ENCODE assay signal across 36 cellular contexts in the genomic region with DNA sequence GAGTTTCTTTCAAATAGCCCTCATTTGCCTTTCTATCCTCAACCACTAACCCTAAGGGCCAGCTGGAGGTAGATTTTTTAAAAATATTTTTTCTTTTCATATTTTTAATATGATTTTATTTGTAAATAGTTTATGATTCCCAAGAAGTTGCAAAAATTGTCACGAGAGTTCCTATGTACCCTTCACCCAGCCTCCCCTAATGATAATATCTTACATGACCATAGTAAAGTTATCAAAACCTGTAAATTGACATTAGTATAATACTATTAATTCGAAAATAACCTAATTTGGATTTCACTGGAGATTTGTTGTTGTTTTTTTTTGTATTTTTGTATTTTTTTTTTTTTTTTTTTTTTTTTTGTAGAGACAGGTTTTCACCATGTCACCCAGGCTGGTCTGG.
A peak's percentile ranks its signal among the peaks of the same experiment; 100 is the strongest.
DNase-seq lines count a peak whose midpoint lies in the region; ATAC-seq, FAIRE-seq and TF ChIP-seq lines count a peak whose summit lies in the region.
"Had no signal": no experiment of that assay in that cellular context is flagged by ENCODE, and none has a peak within 500 bp of the region (broad histone marks: within the 10 kb centered on the region; RNA-seq: fewer than 3 reads in every experiment).

No MANE protein-coding gene starts in this region.

- H3K36me3 Mint-ChIP-seq in endothelial cell (ENCODE audit: low read depth, unreplicated experiment): peaks cover 5% of the 10 kb centered on the region
- H3K36me3 Mint-ChIP-seq: CD4-positive, alpha-beta memory T cell; CD4-positive, CD25-positive, alpha-beta regulatory T cell; CD8-positive, alpha-beta memory T cell; CD8-positive, alpha-beta T cell had no signal

- no peaks in the 10 kb centered on the region for H3K9me3 Mint-ChIP-seq in endothelial cell (ENCODE audit: unreplicated experiment)

- intact Hi-C loops in endothelial cell of umbilical vein (cut with micrococcal nuclease) (loop anchor here (1.0 to 5.0 kb wide), 5 partner anchors 37 to 649 kb away; a partner anchor contains a TSS), left cardiac atrium (cut with DNase I) (no loop called here)

- H3K9me1 ChIP-seq in endothelial cell of umbilical vein (replicated peaks; ENCODE audit: control insufficient read depth, extremely low read depth, insufficient read depth, low read length): no peaks in the 10 kb centered on the region

- H3K79me2 ChIP-seq in endothelial cell of umbilical vein (ENCODE audit: control insufficient read depth, insufficient read depth, low read length): no peaks in the 10 kb centered on the region

- H3K4me1 Mint-ChIP-seq in endothelial cell (ENCODE audit: unreplicated experiment): peaks cover 41% of the 10 kb centered on the region
- H3K4me1 Mint-ChIP-seq: B cell had no signal

- in situ Hi-C loops in brain microvascular endothelial cell (cut with HindIII; ENCODE audit: low pct_ligation_motif_present, low sequenced_read_pairs): no loop called here

- no peak overlapping the region for H3K4me3 ChIP-seq in HEK293 (ENCODE audit: low read depth, low read length)
- H3K4me3 ChIP-seq in brain microvascular endothelial cell (ENCODE audit: low read depth, low read length): no peak overlapping the region
- no peak overlapping the region for H3K4me3 ChIP-seq in endothelial cell of umbilical vein (replicated peaks in 1 of 3; ENCODE audit: insufficient read depth in 1 of 3, low read depth in 1 of 3, low read length in 3 of 3)
- H3K4me3 ChIP-seq: A549; BLaER1; BLaER1 treated with 17β-estradiol and CSF1 and Interleukin-3, amounts not matched to agents 10 nM and 100 nM had no signal

- TF ChIP-seq CTCF in HEK293 (tag by site-specific recombination; IDR thresholded peaks at IDR 0.05) (no peak), brain microvascular endothelial cell (IDR thresholded peaks at IDR 0.05; ENCODE audit: low read depth, low read length, missing control alignments) (no peak), endothelial cell (IDR thresholded peaks at IDR 0.05; ENCODE audit: unreplicated experiment) (no peak), endothelial cell of umbilical vein (IDR thresholded peaks at IDR 0.05; ENCODE audit: extremely low read depth in 1 of 2, insufficient read depth in 1 of 2, low read depth in 1 of 2, low read length in 2 of 2) (no peak)

- no peaks in the 10 kb centered on the region for H3K4me1 ChIP-seq in HEK293 (ENCODE audit: control insufficient read depth, insufficient read depth, low read length)
- H3K4me1 ChIP-seq in endothelial cell of umbilical vein (ENCODE audit: control insufficient read depth, extremely low read depth, insufficient read depth, low read length): peaks cover 35% of the 10 kb centered on the region

- H3K27ac ChIP-seq in HEK293 (ENCODE audit: extremely low read depth, low read depth, low read length): no peak overlapping the region
- H3K27ac ChIP-seq in brain microvascular endothelial cell: peak overlapping the region; percentile 72
- H3K27ac ChIP-seq in endothelial cell of umbilical vein (ENCODE audit: insufficient read depth, low read depth, low read length): peak overlapping the region; percentile 90
- H3K27ac ChIP-seq: 22Rv1; BLaER1; BLaER1 treated with 17β-estradiol and CSF1 and Interleukin-3, amounts not matched to agents 10 nM and 100 nM; C4-2B had no signal

- H3K36me3 ChIP-seq in HEK293 (ENCODE audit: control insufficient read depth in 2 of 2, insufficient read depth in 1 of 2, low read length in 2 of 2): no peaks in the 10 kb centered on the region
- H3K36me3 ChIP-seq in brain microvascular endothelial cell (replicated peaks): no peaks in the 10 kb centered on the region
- H3K36me3 ChIP-seq in endothelial cell of umbilical vein (ENCODE audit: control insufficient read depth in 2 of 2, extremely low read depth in 1 of 2, insufficient read depth in 2 of 2, low read length in 2 of 2): no peaks in the 10 kb centered on the region
- H3K36me3 ChIP-seq: BE2C; BLaER1; BLaER1 treated with 17β-estradiol and CSF1 and Interleukin-3, amounts not matched to agents 10 nM and 100 nM had no signal

- peak overlapping the region; percentile 93 for H3K27ac Mint-ChIP-seq in endothelial cell (ENCODE audit: unreplicated experiment)
- H3K27ac Mint-ChIP-seq: B cell; CD4-positive, alpha-beta memory T cell; CD4-positive, alpha-beta T cell; CD4-positive, CD25-positive, alpha-beta regulatory T cell; CD8-positive, alpha-beta memory T cell; CD8-positive, alpha-beta T cell had no signal

- no peak for FAIRE-seq in endothelial cell of umbilical vein (lab: Jason Lieb, UNC)
- FAIRE-seq: A204.1, A549, D721Med had no signal

- no peak overlapping the region for H3K9ac ChIP-seq in endothelial cell of umbilical vein (replicated peaks; ENCODE audit: extremely low read depth, insufficient read depth, low read length)
- H3K9ac ChIP-seq: BLaER1; BLaER1 treated with 17β-estradiol and CSF1 and Interleukin-3, amounts not matched to agents 10 nM and 100 nM had no signal

- H3K27me3 Mint-ChIP-seq in endothelial cell (ENCODE audit: unreplicated experiment): no peaks in the 10 kb centered on the region

- no peak overlapping the region for H3K4me2 ChIP-seq in endothelial cell of umbilical vein (ENCODE audit: insufficient read depth, low read length)
- H3K4me2 ChIP-seq: A549; BLaER1; BLaER1 treated with 17β-estradiol and CSF1 and Interleukin-3, amounts not matched to agents 10 nM and 100 nM had no signal

- CTCF ChIA-PET in HEK293 (lab: Yijun Ruan, JAX) (no interaction called here), endothelial cell of umbilical vein (lab: Charles Lee) (interaction anchor here (0.8 to 2.4 kb wide), 4 partner anchors 8 to 42 kb away, joined by 3 to 11 read pairs (median 4); no protein-coding TSS in a partner anchor)

- BruUV-seq in endothelial cell of umbilical vein (replicated peaks; lab: Mats Ljungman, UMichigan): no TSS peak

- H3K4me3 Mint-ChIP-seq in endothelial cell (ENCODE audit: unreplicated experiment): no peak overlapping the region
- H3K4me3 Mint-ChIP-seq: B cell; CD14-positive monocyte; CD4-positive, alpha-beta memory T cell; CD4-positive, alpha-beta T cell; CD4-positive, CD25-positive, alpha-beta regulatory T cell; CD8-positive, alpha-beta memory T cell; CD8-positive, alpha-beta T cell had no signal

- H3K9me3 ChIP-seq in HEK293 (ENCODE audit: control insufficient read depth, insufficient read depth, low read depth, low read length) (peaks cover 2% of the 10 kb centered on the region; the same call in 1 of the 2 replicates), endothelial cell of umbilical vein (replicated peaks; ENCODE audit: control insufficient read depth, insufficient read depth, low read length) (no peaks in the 10 kb centered on the region)
- H3K9me3 ChIP-seq: A549, BE2C, BLaER1, Caco-2 had no signal

- H3K27me3 ChIP-seq in brain microvascular endothelial cell (replicated peaks) (no peaks in the 10 kb centered on the region), endothelial cell of umbilical vein (ENCODE audit: control insufficient read depth in 2 of 2, insufficient read depth in 2 of 2, low read length in 2 of 2) (no peaks in the 10 kb centered on the region)
- H3K27me3 ChIP-seq: BE2C; BLaER1; BLaER1 treated with 17β-estradiol and CSF1 and Interleukin-3, amounts not matched to agents 10 nM and 100 nM had no signal

- POLR2A ChIA-PET in HEK293 (lab: Yijun Ruan, JAX): no interaction called here
- POLR2A ChIA-PET in endothelial cell of umbilical vein (lab: Charles Lee): no interaction called here

- dilution Hi-C loops in endothelial cell of umbilical vein (cut with MboI; ENCODE audit: extremely low pct_ligation_motif_present, low sequenced_read_pairs): no loop called here

- DNase-seq in brain microvascular endothelial cell (no peak), endothelial cell (ENCODE audit: low spot score) (no peak), endothelial cell of umbilical vein (ENCODE audit: low read depth, low spot score) (no peak), NCI-H1417 treated with DMSO at 0.1 percent for 48 hours (lab: John Stamatoyannopoulos, UW) (no peak), left cardiac atrium (no peak), NCI-H2196 (lab: John Stamatoyannopoulos, UW; ENCODE audit: unreplicated experiment) (no peak)
- DNase-seq in stimulated activated naive CD4-positive, alpha-beta T cell treated with Interleukin-2 at 50 U/mL for 16 hours (lab: John Stamatoyannopoulos, UW): no peak
- DNase-seq: 8988T; ACHN; AML-193; BE2C; C1 segment of cervical spinal cord; Caco-2; Calu3; CD4-positive, alpha-beta memory T cell; CD4-positive, alpha-beta T cell; CD8-positive, alpha-beta memory T cell; CD8-positive, alpha-beta T cell; COR-L47; DMS 273 treated with DMSO at 0.1 percent for 48 hours; DMS153; DMS53; DMS79; DMS79 treated with DMSO at 0.1 percent for 48 hours; DND-41 had no signal

- no peak for TF ChIP-seq POLR2A in endothelial cell of umbilical vein (IDR thresholded peaks at IDR 0.05; ENCODE audit: low read depth, low read length)

- no peak for ATAC-seq in left cardiac atrium
- ATAC-seq: A549; CD8-positive, alpha-beta T cell had no signal

- no peaks in the 10 kb centered on the region for H4K20me1 ChIP-seq in endothelial cell of umbilical vein (replicated peaks; ENCODE audit: control insufficient read depth, extremely low read depth, insufficient read depth, low read length)
- H4K20me1 ChIP-seq: BLaER1; BLaER1 treated with 17β-estradiol and CSF1 and Interleukin-3, amounts not matched to agents 10 nM and 100 nM had no signal

- H2AFZ ChIP-seq in endothelial cell of umbilical vein (ENCODE audit: low read depth, low read length): no peak overlapping the region

TF ChIP-seq in HEK293, 187 proteins besides CTCF, POLR2A, EP300 and RAD21:
- TF ChIP-seq ZNF529 (tag by site-specific recombination; IDR thresholded peaks at IDR 0.05; ENCODE audit: insufficient replicate concordance) (peak; percentile 99), ZNF560 (tag by site-specific recombination; IDR thresholded peaks at IDR 0.05; ENCODE audit: borderline replicate concordance) (no peak)

TF ChIP-seq in endothelial cell of umbilical vein, 7 proteins besides CTCF, POLR2A, EP300 and RAD21:
- no peak for TF ChIP-seq GATA2 (IDR thresholded peaks at IDR 0.05; ENCODE audit: insufficient read depth, insufficient read length, low read depth, low read length)
- no peak for TF ChIP-seq MYC (IDR thresholded peaks at IDR 0.05; ENCODE audit: low read depth, low read length)
- no peak for TF ChIP-seq JUN (IDR thresholded peaks at IDR 0.05; ENCODE audit: borderline replicate concordance, insufficient read depth, insufficient read length, low read depth)
- no peak for TF ChIP-seq EZH2 (IDR thresholded peaks at IDR 0.05; ENCODE audit: borderline replicate concordance, low read depth, low read length, severe bottlenecking)
- TF ChIP-seq POLR2AphosphoS5 (IDR thresholded peaks at IDR 0.05; ENCODE audit: insufficient read depth, low read depth, low read length): no peak
- TF ChIP-seq, protein P1, sequence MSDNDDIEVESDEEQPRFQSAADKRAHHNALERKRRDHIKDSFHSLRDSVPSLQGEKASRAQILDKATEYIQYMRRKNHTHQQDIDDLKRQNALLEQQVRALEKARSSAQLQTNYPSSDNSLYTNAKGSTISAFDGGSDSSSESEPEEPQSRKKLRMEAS (IDR thresholded peaks at IDR 0.05; ENCODE audit: insufficient read depth, insufficient read length): no peak
- no peak for TF ChIP-seq FOS (IDR thresholded peaks at IDR 0.05; ENCODE audit: borderline replicate concordance, insufficient read depth, low read length)
